8 cellular contexts compared by ENCODE assay signal in genomic region chr11:77411717-77412441, GRCh38.
DNase-seq lines count a peak whose midpoint lies in the region; ATAC-seq lines count a peak whose summit lies in the region.

No MANE protein-coding gene starts in this region.

- no peaks in the 10 kb centered on the region for H3K27me3 Mint-ChIP-seq in effector memory CD8-positive, alpha-beta T cell

- H3K4me3 Mint-ChIP-seq in effector memory CD8-positive, alpha-beta T cell = peak overlapping the region; percentile 91 to 95

- peak overlapping the region; percentile 91 to 92 for H3K27ac Mint-ChIP-seq in effector memory CD8-positive, alpha-beta T cell

- peaks cover 25 to 33% of the 10 kb centered on the region in 2 donors for H3K4me1 Mint-ChIP-seq in effector memory CD8-positive, alpha-beta T cell (ENCODE audit: low read depth in 2 of 2)

- no peaks in the 10 kb centered on the region for H3K36me3 Mint-ChIP-seq in effector memory CD8-positive, alpha-beta T cell (ENCODE audit: insufficient read depth)

- DNase-seq in NCI-H524 (lab: John Stamatoyannopoulos, UW) (peak; percentile 26 to 74), NCI-H524 treated with DMSO at 0.1 percent for 48 hours (lab: John Stamatoyannopoulos, UW) (no peak), NCI-H460 (ENCODE audit: extremely low read depth, low read depth) (peak; percentile 59), mesenteric fat pad (ENCODE audit: low spot score) (peak; percentile 95)
- peak; percentile 48 to 63 for DNase-seq in activated CD8-positive, alpha-beta memory T cell treated with anti-CD3 and anti-CD28 coated beads for 4 hours (ENCODE audit: low read depth in 2 of 2)
- DNase-seq in effector memory CD8-positive, alpha-beta T cell = peak; percentile 62 to 75 (median 70)
- peak; percentile 59 for DNase-seq in stimulated activated CD8-positive, alpha-beta memory T cell treated with anti-CD3 and anti-CD28 coated beads, Interleukin-12 subunit alpha, Interleukin-12 subunit beta, amount 100 ng/mL, for 4 hours (ENCODE audit: low read depth)

- no peaks in the 10 kb centered on the region for H3K9me3 Mint-ChIP-seq in effector memory CD8-positive, alpha-beta T cell

- peak; percentile 89 for ATAC-seq in HG02981 (IDR thresholded peaks at IDR 0.05; ENCODE audit: unreplicated experiment)
- peak; percentile 95 for ATAC-seq in effector memory CD8-positive, alpha-beta T cell (replicated peaks)
